Comparison of ENCODE assay signal across 20 cellular contexts in the genomic region with DNA sequence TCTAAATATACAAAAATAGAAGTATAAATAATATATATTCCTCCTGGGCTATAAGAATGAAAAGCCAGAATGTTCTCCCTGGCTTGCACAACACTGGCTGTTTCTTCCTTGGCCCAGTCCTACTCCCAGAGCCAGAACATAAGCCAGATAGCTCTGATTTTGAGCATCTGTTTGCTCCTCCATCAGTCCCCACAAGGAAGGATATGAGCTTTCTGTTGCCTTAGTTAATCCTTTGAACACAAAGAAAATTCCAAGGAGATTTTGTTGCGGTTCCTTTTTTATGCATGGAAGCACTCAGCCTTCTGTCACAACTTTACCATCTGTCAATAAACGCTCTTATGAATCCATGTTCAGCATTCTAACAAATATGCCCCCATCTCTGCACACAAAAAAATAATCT.
A peak's percentile ranks its signal among the peaks of the same experiment; 100 is the strongest.
DNase-seq lines count a peak whose midpoint lies in the region; ATAC-seq, FAIRE-seq and TF ChIP-seq lines count a peak whose summit lies in the region.
"Had no signal": no experiment of that assay in that cellular context is flagged by ENCODE, and none has a peak within 500 bp of the region (broad histone marks: within the 10 kb centered on the region; RNA-seq: fewer than 3 reads in every experiment).

No MANE protein-coding gene starts in this region.

- H3K27ac ChIP-seq in tibial nerve (no peak overlapping the region), body of pancreas (no peak overlapping the region)

- H3K36me3 Mint-ChIP-seq in brain: no peaks in the 10 kb centered on the region
- H3K36me3 Mint-ChIP-seq: CD8-positive, alpha-beta T cell had no signal

- H3K4me1 Mint-ChIP-seq in brain: no peaks in the 10 kb centered on the region

- H3K9me3 ChIP-seq in tibial nerve: no peaks in the 10 kb centered on the region
- H3K9me3 ChIP-seq in body of pancreas: no peaks in the 10 kb centered on the region

- no peaks in the 10 kb centered on the region for H3K27me3 Mint-ChIP-seq in brain

- TF ChIP-seq EP300 in tibial nerve (IDR thresholded peaks at IDR 0.05): no peak

- peak; percentile 95 for FAIRE-seq in D721Med (lab: Jason Lieb, UNC)
- FAIRE-seq: HTR-8/SVneo had no signal

- H3K4me3 Mint-ChIP-seq in brain: no peak overlapping the region
- H3K4me3 Mint-ChIP-seq: CD8-positive, alpha-beta T cell had no signal

- no peak for TF ChIP-seq POLR2A in tibial nerve (IDR thresholded peaks at IDR 0.05)
- no peak for TF ChIP-seq POLR2A in body of pancreas (IDR thresholded peaks at IDR 0.05)

- intact Hi-C loops in body of pancreas (cut with DNase I): no loop called here

- H3K4me1 ChIP-seq in tibial nerve (no peaks in the 10 kb centered on the region), body of pancreas (no peaks in the 10 kb centered on the region)

- H3K27me3 ChIP-seq in tibial nerve (no peaks in the 10 kb centered on the region), body of pancreas (no peaks in the 10 kb centered on the region)

- peak overlapping the region in 3 of 5 experiments; percentile 3 to 70 (median 16) for H3K27ac Mint-ChIP-seq in brain
- H3K27ac Mint-ChIP-seq: CD8-positive, alpha-beta T cell had no signal

- H3K36me3 ChIP-seq in tibial nerve (no peaks in the 10 kb centered on the region), body of pancreas (replicated peaks in 1 of 2; ENCODE audit: insufficient read depth in 1 of 2, low read depth in 2 of 2) (no peaks in the 10 kb centered on the region)

- ATAC-seq in HG02623 (IDR thresholded peaks at IDR 0.05; ENCODE audit: unreplicated experiment) (no peak), body of pancreas (no peak)
- ATAC-seq: CD8-positive, alpha-beta T cell; Panc1 had no signal

- no peak for DNase-seq in D721Med (ENCODE audit: insufficient read length, low spot score)
- peak; percentile 47 to 86 for DNase-seq in NCI-H524 (lab: John Stamatoyannopoulos, UW)
- peak; percentile 18 for DNase-seq in pons (ENCODE audit: low spot score)
- no peak for DNase-seq in SIG-M5 treated with dmso at 0.1 percent for 504 hours (lab: John Stamatoyannopoulos, UW; ENCODE audit: unreplicated experiment)
- no peak for DNase-seq in tibial nerve (ENCODE audit: low spot score in 2 of 2)
- DNase-seq in body of pancreas: no peak
- DNase-seq: AML-193; C1 segment of cervical spinal cord; CD8-positive, alpha-beta T cell; EL; H7; KG1; NCI-H1105; NCI-H146; NCI-H2029; NCI-H69 had no signal

- TF ChIP-seq CTCF in D721Med (IDR thresholded peaks at IDR 0.05; ENCODE audit: insufficient read depth, missing control alignments) (no peak), brain (conservative IDR thresholded peaks at IDR 0.05) (no peak), tibial nerve (IDR thresholded peaks at IDR 0.05) (no peak), body of pancreas (IDR thresholded peaks at IDR 0.05) (no peak)

- peaks cover 0 to 8% (median 2%) of the 10 kb centered on the region in 5 experiments for H3K9me3 Mint-ChIP-seq in brain
- H3K9me3 Mint-ChIP-seq: CD8-positive, alpha-beta T cell had no signal

- 79 to 84% methylated on average over 2 of the region's 2 CpGs for WGBS in tibial nerve, 2 donors
- WGBS in body of pancreas, 2 donors: 65 to 80% methylated on average over 2 of the region's 2 CpGs

- H3K4me3 ChIP-seq in tibial nerve (no peak overlapping the region), body of pancreas (no peak overlapping the region)

Comparison
In these comparisons a context has a peak if more than half of its experiments do, and no peak if none do; other contexts are left out.
1. DNase-seq: peak in NCI-H524 (2 of 2) and pons (single experiment); none in D721Med (single experiment), SIG-M5 treated with dmso at 0.1 percent for 504 hours (single experiment), tibial nerve (0 of 2) and body of pancreas (0 of 4).